ENCODE assay signal across 8 cellular contexts in genomic region chr21:44012474-44013379, GRCh38. TPM values are rescaled to one million over a fixed set of nuclear protein-coding genes. Genes with fewer than 3 reads are reported as not detected.
DNase-seq lines count a peak whose midpoint lies in the region; ATAC-seq and TF ChIP-seq lines count a peak whose summit lies in the region.

No MANE protein-coding gene starts in this region.

- H3K27ac ChIP-seq in CD4-positive, alpha-beta memory T cell (ENCODE audit: low read depth, low read length), result peak overlapping the region; percentile 77
- H3K27ac ChIP-seq in HL-60 (replicated peaks) (peak overlapping the region; percentile 83), SK-N-MC (peak overlapping the region; percentile 82)

- H3K9me3 Mint-ChIP-seq in CD4-positive, alpha-beta memory T cell, result no peaks in the 10 kb centered on the region
- no peaks in the 10 kb centered on the region for H3K9me3 Mint-ChIP-seq in activated naive CD4-positive, alpha-beta T cell treated with anti-CD3 and anti-CD28 coated beads, Interleukin-2, amount 50 U/mL, for 24 hours

- H3K36me3 ChIP-seq in CD4-positive, alpha-beta memory T cell (ENCODE audit: insufficient read depth, low read length), result no peaks in the 10 kb centered on the region
- no peaks in the 10 kb centered on the region for H3K36me3 ChIP-seq in SK-N-MC (ENCODE audit: insufficient read depth, low read length)

- POLR2A ChIA-PET in CD4-positive, alpha-beta memory T cell (lab: Charles Lee; ENCODE audit: partially characterized antibody), result interaction anchor here (0.9 to 5.7 kb wide), 16 partner anchors 8 to 905 kb away, joined by 3 to 63 read pairs (median 3); no protein-coding TSS in a partner anchor

- H3K36me3 Mint-ChIP-seq in CD4-positive, alpha-beta memory T cell, result peaks cover 0 to 22% of the 10 kb centered on the region in 2 donors
- peaks cover 2% of the 10 kb centered on the region for H3K36me3 Mint-ChIP-seq in activated naive CD4-positive, alpha-beta T cell treated with anti-CD3 and anti-CD28 coated beads, Interleukin-2, amount 50 U/mL, for 24 hours

- H3K4me3 ChIP-seq in CD4-positive, alpha-beta memory T cell (ENCODE audit: low read length in 2 of 2), result peak overlapping the region; percentile 44 to 82
- H3K4me3 ChIP-seq in HL-60 (replicated peaks; ENCODE audit: insufficient read depth, low read length) (peak overlapping the region; percentile 71), SK-N-MC (peak overlapping the region; percentile 92)

- H3K9me3 ChIP-seq in CD4-positive, alpha-beta memory T cell (ENCODE audit: control insufficient read depth in 1 of 2, low read length in 2 of 2), result no peaks in the 10 kb centered on the region
- no peaks in the 10 kb centered on the region for H3K9me3 ChIP-seq in SK-N-MC (ENCODE audit: low read depth, low read length)

- intact Hi-C loops in CD4-positive, alpha-beta memory T cell (cut with micrococcal nuclease), result loop anchor here (1.0 to 5.0 kb wide), 5 partner anchors 14 to 284 kb away; partner anchors contain the start of gene RRP1
- intact Hi-C loops in cardiac septum (cut with DNase I), result loop anchor here (10.0 kb wide), 1 partner anchor 292 kb away; the partner anchor contains the start of gene PFKL
- intact Hi-C loops in posterior vena cava (cut with DNase I), result no loop called here

- H3K4me3 Mint-ChIP-seq in CD4-positive, alpha-beta memory T cell, result peak overlapping the region; percentile 89 to 97 (median 94)
- peak overlapping the region; percentile 93 for H3K4me3 Mint-ChIP-seq in activated naive CD4-positive, alpha-beta T cell treated with anti-CD3 and anti-CD28 coated beads, Interleukin-2, amount 50 U/mL, for 24 hours

- peak; percentile 73 to 82 (median 75) for DNase-seq in CD4-positive, alpha-beta memory T cell
- DNase-seq in HL-60 (ENCODE audit: low read depth in 1 of 2, low spot score in 1 of 2) (peak; percentile 76), SK-N-MC (ENCODE audit: low read depth, low spot score) (no peak), cardiac septum (ENCODE audit: low spot score) (peak; percentile 87), posterior vena cava (ENCODE audit: low spot score) (peak; percentile 94), ureter (ENCODE audit: low spot score) (peak; percentile 60)

- ATAC-seq in GM19452 (IDR thresholded peaks at IDR 0.05; ENCODE audit: unreplicated experiment), result peak; percentile 79

- no peaks in the 10 kb centered on the region for H3K27me3 ChIP-seq in CD4-positive, alpha-beta memory T cell (ENCODE audit: insufficient read depth, low read length)
- H3K27me3 ChIP-seq in HL-60 (ENCODE audit: insufficient read depth, poor library complexity, severe bottlenecking), result no peaks in the 10 kb centered on the region

- H3K4me1 Mint-ChIP-seq in CD4-positive, alpha-beta memory T cell, result peaks cover 40 to 63% (median 51%) of the 10 kb centered on the region in 4 donors
- peaks cover 61% of the 10 kb centered on the region for H3K4me1 Mint-ChIP-seq in activated naive CD4-positive, alpha-beta T cell treated with anti-CD3 and anti-CD28 coated beads, Interleukin-2, amount 50 U/mL, for 24 hours

- CTCF ChIA-PET in CD4-positive, alpha-beta memory T cell (lab: Charles Lee; ENCODE audit: partially characterized antibody), result interaction anchor here (1.0 to 1.5 kb wide), 3 partner anchors 36 to 71 kb away, joined by 3 to 6 read pairs (median 6); no protein-coding TSS in a partner anchor

- TF ChIP-seq CTCF in HL-60 (IDR thresholded peaks at IDR 0.05; ENCODE audit: insufficient read depth, low read length), result no peak

- no peaks in the 10 kb centered on the region for H3K27me3 Mint-ChIP-seq in CD4-positive, alpha-beta memory T cell
- H3K27me3 Mint-ChIP-seq in activated naive CD4-positive, alpha-beta T cell treated with anti-CD3 and anti-CD28 coated beads, Interleukin-2, amount 50 U/mL, for 24 hours, result no peaks in the 10 kb centered on the region

- peak overlapping the region; percentile 75 for H3K9ac ChIP-seq in SK-N-MC (ENCODE audit: insufficient read length)

- H3K27ac Mint-ChIP-seq in CD4-positive, alpha-beta memory T cell, result peak overlapping the region; percentile 89 to 98 (median 92)
- peak overlapping the region; percentile 91 for H3K27ac Mint-ChIP-seq in activated naive CD4-positive, alpha-beta T cell treated with anti-CD3 and anti-CD28 coated beads, Interleukin-2, amount 50 U/mL, for 24 hours

- peaks cover 53% of the 10 kb centered on the region for H3K4me1 ChIP-seq in CD4-positive, alpha-beta memory T cell (ENCODE audit: insufficient read depth, low read length)

RNA-seq across cellular contexts. Expression of gene TRAPPC10, which starts 0.6 kb away (rescaled TPM):
- 10 to 100 TPM; 94.2 to 95.5 TPM for total RNA-seq in CD4-positive, alpha-beta memory T cell
- 10 to 100 TPM; 17.7 to 40.2 TPM for polyA plus RNA-seq in CD4-positive, alpha-beta memory T cell
- 22.2 TPM for total RNA-seq in cardiac septum
- total RNA-seq in posterior vena cava, result 10 to 100 TPM; 26.7 to 30.3 TPM
- 48.3 TPM for total RNA-seq in ureter

Comparison
In these comparisons a context has a peak if more than half of its experiments do, and no peak if none do; other contexts are left out.
1. intact Hi-C loops: an anchor here in CD4-positive, alpha-beta memory T cell (1.0 to 5.0 kb wide) and cardiac septum (10.0 kb wide); none called in posterior vena cava.